Comparison of ENCODE assay signal across 26 cellular contexts in the genomic region with DNA sequence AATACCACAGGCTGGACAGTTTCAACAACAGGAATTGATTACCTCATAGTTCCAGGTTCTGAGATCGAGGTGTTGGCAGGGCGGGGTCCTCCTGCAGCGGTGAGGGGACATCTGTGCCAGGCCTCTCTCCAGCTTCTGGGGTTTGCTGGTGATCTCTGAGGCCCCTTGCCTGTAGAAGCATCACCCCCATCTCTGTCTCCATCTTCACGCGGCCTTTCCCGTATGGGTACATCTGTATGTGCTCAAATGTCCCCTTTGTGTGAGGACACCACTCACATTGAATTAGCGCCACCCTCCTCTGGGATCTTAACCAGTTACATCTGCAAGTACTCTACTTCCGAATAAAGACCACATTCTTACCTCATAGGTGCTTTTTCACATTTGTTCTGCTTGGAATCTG.
"Had no signal": no experiment of that assay in that cellular context is flagged by ENCODE, and none has a peak within 500 bp of the region (broad histone marks: within the 10 kb centered on the region; RNA-seq: fewer than 3 reads in every experiment).

No MANE protein-coding gene starts in this region.

- H3K36me3 ChIP-seq: brain microvascular endothelial cell, WERI-Rb-1 had no signal

- H3K27ac ChIP-seq: brain microvascular endothelial cell, WERI-Rb-1 had no signal

- ATAC-seq: activated CD4-positive, CD25-positive, alpha-beta regulatory T cell treated with anti-CD3 and anti-CD28 coated beads, Interleukin-2, amount 50 U/mL, for 24 hours; activated CD8-positive, alpha-beta T cell treated with anti-CD3 and anti-CD28 coated beads, Interleukin-2, amount 10 ng/mL, durations not matched to agents 7 days and 5 days; activated T-cell treated with anti-CD3 and anti-CD28 coated beads, Interleukin-2, amount 50 U/mL, for 4 hours; activated T-helper 17 cell treated with anti-CD3 and anti-CD28 coated beads, Interleukin-2, amount 50 U/mL, for 72 hours; esophagus mucosa; T-helper 17 cell had no signal

- H3K4me1 Mint-ChIP-seq: activated B cell treated with CpG ODN at 0.5 μM for 24 hours; activated T-helper 17 cell treated with anti-CD3 and anti-CD28 coated beads, Interleukin-2, amount 50 U/mL, for 72 hours; T-helper 17 cell had no signal

- H3K27me3 Mint-ChIP-seq: activated B cell treated with CpG ODN at 0.5 μM for 24 hours; activated naive CD8-positive, alpha-beta T cell; activated T-helper 17 cell treated with anti-CD3 and anti-CD28 coated beads, Interleukin-2, amount 50 U/mL, for 72 hours; T-helper 17 cell had no signal

- H3K4me3 Mint-ChIP-seq: activated B cell treated with CpG ODN at 0.5 μM for 24 hours; activated CD8-positive, alpha-beta T cell treated with anti-CD3 and anti-CD28 coated beads, Interleukin-2, amount 10 ng/mL, durations not matched to agents 7 days and 5 days; activated naive CD8-positive, alpha-beta T cell; activated T-cell treated with anti-CD3 and anti-CD28 coated beads, Interleukin-2, amount 50 U/mL, for 4 hours; activated T-helper 17 cell treated with anti-CD3 and anti-CD28 coated beads, Interleukin-2, amount 50 U/mL, for 72 hours; T-helper 17 cell; T-helper 2 cell treated with Interferon-gamma antibody and Interleukin-4, amounts not matched to agents 5 μg/mL and 100 μg/mL, for 36 hours had no signal

- H3K27me3 ChIP-seq: brain microvascular endothelial cell had no signal

- H3K27ac Mint-ChIP-seq: activated B cell treated with CpG ODN at 0.5 μM for 24 hours; activated CD8-positive, alpha-beta T cell treated with anti-CD3 and anti-CD28 coated beads, Interleukin-2, amount 10 ng/mL, durations not matched to agents 7 days and 5 days; activated naive CD8-positive, alpha-beta T cell; activated T-helper 17 cell treated with anti-CD3 and anti-CD28 coated beads, Interleukin-2, amount 50 U/mL, for 72 hours; T-helper 17 cell; T-helper 2 cell treated with Interferon-gamma antibody and Interleukin-4, amounts not matched to agents 5 μg/mL and 100 μg/mL, for 36 hours had no signal

- H3K36me3 Mint-ChIP-seq: activated naive CD8-positive, alpha-beta T cell had no signal

- DNase-seq: activated B cell treated with CpG ODN at 0.5 μM for 24 hours; activated CD4-positive, alpha-beta T cell treated with anti-CD3 and anti-CD28 coated beads for 48 hours; activated CD4-positive, alpha-beta T cell treated with anti-CD3 and anti-CD28 coated beads, Interleukin-2, amount 50 U/mL, for 1 hour; activated CD4-positive, alpha-beta T cell treated with anti-CD3 and anti-CD28 coated beads, Interleukin-2, amount 50 U/mL, for 48 hours; activated CD8-positive, alpha-beta T cell treated with anti-CD3 and anti-CD28 coated beads, Interleukin-2, amount 10 ng/mL, durations not matched to agents 7 days and 5 days; activated gamma-delta T cell; activated naive CD4-positive, alpha-beta T cell; activated naive CD4-positive, alpha-beta T cell treated with anti-CD3 and anti-CD28 coated beads, Interleukin-2, amount 50 U/mL, for 16 hours; activated T-cell treated with anti-CD3 and anti-CD28 coated beads, Interleukin-2, amount 50 U/mL, for 4 hours; amniotic stem cell; anterior cingulate cortex; brain microvascular endothelial cell; caudate nucleus; cortex of kidney; dermis blood vessel endothelial cell; effector CD8-positive, alpha-beta T cell; foreskin fibroblast; T-helper 1 cell; T-helper 17 cell; T1000; WERI-Rb-1 had no signal

- H3K9me3 Mint-ChIP-seq: activated T-cell treated with anti-CD3 and anti-CD28 coated beads, Interleukin-2, amount 50 U/mL, for 4 hours had no signal
